In genomic region chr3:99468918-99469317, GRCh38 we compare ENCODE assay signal across 23 cellular contexts.
DNase-seq lines count a peak whose midpoint lies in the region; TF ChIP-seq lines count a peak whose summit lies in the region.
"Had no signal": no experiment of that assay in that cellular context is flagged by ENCODE, and none has a peak within 500 bp of the region (broad histone marks: within the 10 kb centered on the region; RNA-seq: fewer than 3 reads in every experiment).

No MANE protein-coding gene starts in this region.

- intact Hi-C loops in mammary epithelial cell (cut with micrococcal nuclease) (no loop called here), breast epithelium (cut with DNase I; ENCODE audit: low total_unique reads) (no loop called here)

- H3K27ac ChIP-seq in mammary epithelial cell (ENCODE audit: insufficient read depth, low read depth, low read length) (no peak overlapping the region), breast epithelium (no peak overlapping the region)
- H3K27ac ChIP-seq: 22Rv1, PC-9 had no signal

- no peaks in the 10 kb centered on the region for H3K79me2 ChIP-seq in mammary epithelial cell (ENCODE audit: insufficient read depth, low read length)

- dilution Hi-C loops in mammary epithelial cell (cut with HindIII; ENCODE audit: low sequenced_read_pairs), result no loop called here

- H2AFZ ChIP-seq in mammary epithelial cell (ENCODE audit: low read depth, low read length), result peak overlapping the region; percentile 10
- H2AFZ ChIP-seq: PC-9 had no signal

- CTCF ChIA-PET in mammary epithelial cell (lab: Charles Lee; ENCODE audit: low non-redundant PET), result no interaction called here

- 3% methylated on average over 2 of the region's 3 CpGs for WGBS in mammary epithelial cell (ENCODE audit: low coverage, missing lambda C conversion rate)

- H3K27me3 ChIP-seq in mammary epithelial cell (ENCODE audit: insufficient read depth, low read length) (no peaks in the 10 kb centered on the region), breast epithelium (no peaks in the 10 kb centered on the region)
- H3K27me3 ChIP-seq: BE2C had no signal

- no peak overlapping the region for H3K4me3 ChIP-seq in mammary epithelial cell (replicated peaks in 1 of 3; ENCODE audit: insufficient read depth in 1 of 3, low read depth in 2 of 3, low read length in 3 of 3)
- no peak overlapping the region for H3K4me3 ChIP-seq in breast epithelium
- H3K4me3 ChIP-seq: PC-9 had no signal

- TF ChIP-seq CTCF in mammary epithelial cell (conservative IDR thresholded peaks at IDR 0.05 in 1 of 2, IDR thresholded peaks at IDR 0.05 in 1 of 2; ENCODE audit: extremely low read depth in 1 of 2, insufficient read depth in 1 of 2, low read depth in 1 of 2, low read length in 2 of 2) (no peak), breast epithelium (IDR thresholded peaks at IDR 0.05) (no peak)

- H3K36me3 ChIP-seq in mammary epithelial cell (ENCODE audit: insufficient read depth, low read length) (no peaks in the 10 kb centered on the region), breast epithelium (no peaks in the 10 kb centered on the region)
- H3K36me3 ChIP-seq: BE2C had no signal

- H4K20me1 ChIP-seq in mammary epithelial cell (ENCODE audit: insufficient read depth, low read length), result no peaks in the 10 kb centered on the region

- H3K4me2 ChIP-seq in mammary epithelial cell (ENCODE audit: insufficient read depth, low read depth, low read length), result no peak overlapping the region
- H3K4me2 ChIP-seq: PC-9 had no signal

- DNase-seq in mammary epithelial cell (peak; percentile 51), breast epithelium (ENCODE audit: low spot score in 2 of 2) (no peak), amniotic epithelial cell (ENCODE audit: low read depth) (peak; percentile 13), foreskin melanocyte (peak; percentile 30), kidney glomerular epithelial cell (lab: John Stamatoyannopoulos, UW) (no peak), SIG-M5 (lab: John Stamatoyannopoulos, UW) (no peak)
- no peak for DNase-seq in activated T-cell treated with anti-CD3 and anti-CD28 coated beads, Interleukin-2, amount 50 U/mL, for 48 hours
- DNase-seq: ACHN; BE2C; CD8-positive, alpha-beta memory T cell; DMS153; DND-41; NCI-H1092 treated with DMSO at 0.1 percent for 48 hours; NCI-H1436; NCI-H187; NCI-H2171 treated with DMSO at 0.1 percent for 48 hours; NCI-H524 treated with DMSO at 0.1 percent for 48 hours; NCI-H82; NK-92 treated with Interleukin-12 subunit alpha and Interleukin-12 subunit beta, amount 100 ng/mL, for 24 hours; PC-9; Right ventricle myocardium superior; RPMI8226 had no signal

- BruUV-seq in mammary epithelial cell (replicated peaks; lab: Mats Ljungman, UMichigan), result no TSS peak

- in situ Hi-C loops in mammary epithelial cell (cut with MboI; ENCODE audit: low sequenced_read_pairs in 2 of 2), result no loop called here

- TF ChIP-seq POLR2A in breast epithelium (IDR thresholded peaks at IDR 0.05), result no peak

- no peaks in the 10 kb centered on the region for H3K9me3 ChIP-seq in mammary epithelial cell (replicated peaks; ENCODE audit: insufficient read depth, low read length)
- H3K9me3 ChIP-seq in breast epithelium, result no peaks in the 10 kb centered on the region
- H3K9me3 ChIP-seq: BE2C had no signal

- H3K4me1 ChIP-seq in mammary epithelial cell (ENCODE audit: insufficient read depth, low read length) (peaks cover 3% of the 10 kb centered on the region), breast epithelium (no peaks in the 10 kb centered on the region)
- H3K4me1 ChIP-seq: BE2C had no signal

- H3K9ac ChIP-seq in mammary epithelial cell (ENCODE audit: insufficient read depth, low read length), result no peak overlapping the region

Comparison
In these comparisons a context has a peak if more than half of its experiments do, and no peak if none do; other contexts are left out.
1. DNase-seq: peak in mammary epithelial cell (single experiment), amniotic epithelial cell (single experiment) and foreskin melanocyte (single experiment); none in breast epithelium (0 of 2), kidney glomerular epithelial cell (single experiment), activated T-cell treated with anti-CD3 and anti-CD28 coated beads, Interleukin-2, amount 50 U/mL, for 48 hours (0 of 2) and SIG-M5 (single experiment).